15 cellular contexts compared by ENCODE assay signal in genomic region chrX:95071621-95072020, GRCh38.
DNase-seq lines count a peak whose midpoint lies in the region; ATAC-seq and TF ChIP-seq lines count a peak whose summit lies in the region.
"Had no signal": no experiment of that assay in that cellular context is flagged by ENCODE, and none has a peak within 500 bp of the region (broad histone marks: within the 10 kb centered on the region; RNA-seq: fewer than 3 reads in every experiment).

No MANE protein-coding gene starts in this region.

- CTCF ChIA-PET in IMR-90 (lab: Yijun Ruan, JAX): interaction anchor here (0.6 to 0.9 kb wide), 2 partner anchors 24 to 279 kb away, joined by 3 read pairs; no protein-coding TSS in a partner anchor

- TF ChIP-seq RAD21 in IMR-90 (IDR thresholded peaks at IDR 0.05; ENCODE audit: low read length): no peak

- POLR2A ChIA-PET in IMR-90 (lab: Charles Lee; ENCODE audit: unreplicated experiment): no interaction called here

- H2AK5ac ChIP-seq in IMR-90 (ENCODE audit: low read depth, low read length): no peak overlapping the region

- H3K4me3 ChIP-seq in IMR-90 (ENCODE audit: insufficient read depth, low read depth, low read length): no peak overlapping the region
- H3K4me3 ChIP-seq in adipocyte (ENCODE audit: low read length): no peak overlapping the region
- no peak overlapping the region for H3K4me3 ChIP-seq in lower leg skin (ENCODE audit: low read depth, poor library complexity, severe bottlenecking)
- no peak overlapping the region for H3K4me3 ChIP-seq in testis
- H3K4me3 ChIP-seq: SK-N-MC had no signal

- H3K18ac ChIP-seq in IMR-90 (ENCODE audit: low read depth, low read length): no peak overlapping the region

- ATAC-seq in IMR-90 (ENCODE audit: low read depth) (no peak), GM18867 (IDR thresholded peaks at IDR 0.05; ENCODE audit: unreplicated experiment) (no peak), GM21423 (IDR thresholded peaks at IDR 0.05; ENCODE audit: unreplicated experiment) (no peak)
- ATAC-seq: Panc1, Right ventricle myocardium inferior had no signal

- dilution Hi-C loops in IMR-90 (cut with HindIII; ENCODE audit: low sequenced_read_pairs, unreplicated experiment): no loop called here

- no peak overlapping the region for H2BK120ac ChIP-seq in IMR-90 (ENCODE audit: low read depth, low read length)

- in situ Hi-C loops in IMR-90 (cut with MboI; ENCODE audit: low sequenced_read_pairs): no loop called here

- no peak overlapping the region for H4K91ac ChIP-seq in IMR-90 (ENCODE audit: insufficient read depth, low read depth, low read length)

- no peak overlapping the region for H2BK20ac ChIP-seq in IMR-90 (ENCODE audit: low read depth, low read length)

- TF ChIP-seq CTCF in IMR-90 (conservative IDR thresholded peaks at IDR 0.05; ENCODE audit: low read depth, low read length) (no peak), lower leg skin (IDR thresholded peaks at IDR 0.05) (no peak), testis (IDR thresholded peaks at IDR 0.05) (no peak)

- no peak overlapping the region for H2BK5ac ChIP-seq in IMR-90 (ENCODE audit: low read depth, low read length, poor library complexity, severe bottlenecking)

- no peaks in the 10 kb centered on the region for H3K9me3 ChIP-seq in IMR-90 (ENCODE audit: control insufficient read depth, insufficient read depth, low read length)
- H3K9me3 ChIP-seq in adipocyte (ENCODE audit: control insufficient read depth, low read length): peaks cover 5% of the 10 kb centered on the region
- H3K9me3 ChIP-seq in testis: no peaks in the 10 kb centered on the region

- 43% methylated on average over 5 of the region's 5 CpGs; no CpG with 5 or more reads in 1 of the 2 experiments for WGBS in IMR-90 (ENCODE audit: extremely low coverage in 2 of 2, insufficient read length in 1 of 2), 2 experiments
- WGBS in lower leg skin, 2 donors: 49 to 54% methylated on average over 5 of the region's 5 CpGs
- WGBS in testis, 2 donors: 66 to 73% methylated on average over 2 to 5 of the region's 5 CpGs

- no peak overlapping the region for H3K56ac ChIP-seq in IMR-90 (ENCODE audit: extremely low read depth, insufficient read depth, low read length)

- no peak overlapping the region for H3K4ac ChIP-seq in IMR-90 (ENCODE audit: low read depth, low read length)

- H3K79me1 ChIP-seq in IMR-90 (ENCODE audit: low read depth in 1 of 2, low read length in 2 of 2): no peaks in the 10 kb centered on the region

- no peaks in the 10 kb centered on the region for H4K20me1 ChIP-seq in IMR-90 (ENCODE audit: insufficient read depth, low read length)

- TF ChIP-seq POLR2A in IMR-90 (IDR thresholded peaks at IDR 0.05; ENCODE audit: low read depth, low read length) (no peak), lower leg skin (IDR thresholded peaks at IDR 0.05) (no peak), testis (IDR thresholded peaks at IDR 0.05) (no peak)

- intact Hi-C loops in IMR-90 (cut with micrococcal nuclease) (no loop called here), lower leg skin (cut with DNase I; ENCODE audit: low total_unique reads) (no loop called here), testis (cut with DNase I; ENCODE audit: low total_unique reads) (no loop called here)

- no peak overlapping the region for H3K23ac ChIP-seq in IMR-90 (ENCODE audit: low read depth, low read length)

- H3K27me3 ChIP-seq in IMR-90 (ENCODE audit: control insufficient read depth, insufficient read depth, low read length): no peaks in the 10 kb centered on the region; the same call in 1 of the 2 replicates
- H3K27me3 ChIP-seq in adipocyte (replicated peaks; ENCODE audit: control insufficient read depth, insufficient read depth, low read length): peaks cover 8% of the 10 kb centered on the region
- no peaks in the 10 kb centered on the region for H3K27me3 ChIP-seq in testis

- H3K27ac ChIP-seq in IMR-90 (ENCODE audit: insufficient read depth, low read length) (no peak overlapping the region), testis (no peak overlapping the region)
- H3K27ac ChIP-seq: SK-N-MC had no signal

- no peak overlapping the region for H2AFZ ChIP-seq in IMR-90 (replicated peaks; ENCODE audit: low read length, poor library complexity)

- no peak overlapping the region for H4K5ac ChIP-seq in IMR-90 (ENCODE audit: low read depth, low read length)

- no TSS peak for BruUV-seq in IMR-90 (replicated peaks; lab: Mats Ljungman, UMichigan)

- H3K14ac ChIP-seq in IMR-90 (replicated peaks; ENCODE audit: low read depth, low read length): no peak overlapping the region

- H2AK9ac ChIP-seq in IMR-90 (replicated peaks; ENCODE audit: low read depth, low read length, poor library complexity): no peak overlapping the region

- H3K4me1 ChIP-seq in IMR-90 (ENCODE audit: control insufficient read depth, insufficient read depth, low read length) (no peaks in the 10 kb centered on the region), adipocyte (ENCODE audit: control insufficient read depth, insufficient read depth, low read length) (no peaks in the 10 kb centered on the region), testis (no peaks in the 10 kb centered on the region)

- DNase-seq in ELF-1 (ENCODE audit: low read depth, low spot score): peak; percentile 91
- DNase-seq in IMR-90: peak; percentile 2
- DNase-seq in adipocyte (ENCODE audit: low read depth): peak; percentile 14
- DNase-seq in islet precursor cell: peak; percentile 92
- no peak for DNase-seq in lower leg skin (ENCODE audit: low spot score in 2 of 2)
- DNase-seq in testis: no peak
- DNase-seq: MV-4-11, NCI-H1436 treated with DMSO at 0.1 percent for 48 hours, NCI-H2029 treated with DMSO at 0.1 percent for 48 hours, NCI-H524 treated with DMSO at 0.1 percent for 48 hours had no signal

- no peak overlapping the region for H3K9ac ChIP-seq in IMR-90 (ENCODE audit: low read depth, low read length)
- no peak overlapping the region for H3K9ac ChIP-seq in adipocyte (ENCODE audit: low read length)

- no peaks in the 10 kb centered on the region for H3K36me3 ChIP-seq in IMR-90 (ENCODE audit: control insufficient read depth, insufficient read depth, low read length)
- H3K36me3 ChIP-seq in adipocyte (ENCODE audit: control insufficient read depth, insufficient read depth, low read length, severe bottlenecking): no peaks in the 10 kb centered on the region
- H3K36me3 ChIP-seq in testis (ENCODE audit: low read depth, missing control alignments): no peaks in the 10 kb centered on the region

- H2BK15ac ChIP-seq in IMR-90 (ENCODE audit: low read depth, low read length): no peak overlapping the region

- H3K4me2 ChIP-seq in IMR-90 (ENCODE audit: low read depth, low read length): no peak overlapping the region

- H3K9me1 ChIP-seq in IMR-90 (ENCODE audit: insufficient read depth, low read length): no peaks in the 10 kb centered on the region

- no peak overlapping the region for H4K8ac ChIP-seq in IMR-90 (ENCODE audit: low read depth in 2 of 2, low read length in 2 of 2)

TF ChIP-seq in IMR-90, 13 proteins besides CTCF, POLR2A, EP300 and RAD21:
- TF ChIP-seq ELK1 (IDR thresholded peaks at IDR 0.05; ENCODE audit: borderline replicate concordance, low read depth, low read length) (no peak), MXI1 (IDR thresholded peaks at IDR 0.05; ENCODE audit: borderline replicate concordance, low read depth, low read length) (no peak), RCOR1 (IDR thresholded peaks at IDR 0.05; ENCODE audit: insufficient replicate concordance, low read length) (no peak), MAFK (IDR thresholded peaks at IDR 0.05; ENCODE audit: low read depth, low read length) (no peak), FOS (IDR thresholded peaks at IDR 0.05; ENCODE audit: low read depth, low read length) (no peak), RFX5 (IDR thresholded peaks at IDR 0.05; ENCODE audit: low read depth, low read length) (no peak), CEBPB (IDR thresholded peaks at IDR 0.05; ENCODE audit: low read depth, low read length) (no peak), BHLHE40 (IDR thresholded peaks at IDR 0.05; ENCODE audit: low read depth, low read length) (no peak), CHD1 (IDR thresholded peaks at IDR 0.05; ENCODE audit: low read depth, low read length) (no peak), USF2 (IDR thresholded peaks at IDR 0.05; ENCODE audit: low read depth, low read length) (no peak), NFE2L2 (IDR thresholded peaks at IDR 0.05; ENCODE audit: low read depth, low read length) (no peak), MAZ (IDR thresholded peaks at IDR 0.05; ENCODE audit: borderline replicate concordance, low read depth, low read length) (no peak), SMC3 (IDR thresholded peaks at IDR 0.05; ENCODE audit: low read depth, low read length) (no peak)

Comparison
In these comparisons a context has a peak if more than half of its experiments do, and no peak if none do; other contexts are left out.
1. DNase-seq: peak in ELF-1 (single experiment), IMR-90 (single experiment), adipocyte (single experiment) and islet precursor cell (single experiment); none in lower leg skin (0 of 2) and testis (single experiment).